Comparison of ENCODE assay signal across 20 cellular contexts in genomic region chr3:50102558-50102957, GRCh38.
"Had no signal": no experiment of that assay in that cellular context is flagged by ENCODE, and none has a peak within 500 bp of the region (broad histone marks: within the 10 kb centered on the region; RNA-seq: fewer than 3 reads in every experiment).

No MANE protein-coding gene starts in this region.

- ATAC-seq: activated CD4-positive, CD25-positive, alpha-beta regulatory T cell treated with anti-CD3 and anti-CD28 coated beads, Interleukin-2, amount 50 U/mL, for 24 hours; activated CD8-positive, alpha-beta memory T cell treated with anti-CD3 and anti-CD28 coated beads, Interleukin-2, amount 10 ng/mL, durations not matched to agents 7 days and 5 days had no signal

- H3K9me3 Mint-ChIP-seq: activated naive CD4-positive, alpha-beta T cell treated with anti-CD3 and anti-CD28 coated beads, Interleukin-2, amount 50 U/mL, for 24 hours; activated T-cell treated with anti-CD3 and anti-CD28 coated beads, Interleukin-2, amount 50 U/mL, for 24 hours; activated T-helper 1 cell treated with anti-CD3 and anti-CD28 coated beads, Interleukin-12 subunit alpha, Interleukin-12 subunit beta, Interleukin-2, Interleukin-4 antibody, amounts not matched to agents 30 ng/mL and 10 ng/mL and 1 ng/mL, durations not matched to agents 14 hours and 24 hours and 36 hours; brain; T-helper 1 cell treated with Interleukin-12 subunit alpha and Interleukin-12 subunit beta and Interleukin-4 antibody, amounts not matched to agents 30 μg/mL and 1 μg/mL, for 36 hours had no signal

- H3K27ac Mint-ChIP-seq: activated T-helper 1 cell treated with anti-CD3 and anti-CD28 coated beads, Interleukin-12 subunit alpha, Interleukin-12 subunit beta, Interleukin-2, Interleukin-4 antibody, amounts not matched to agents 30 ng/mL and 10 ng/mL and 1 ng/mL, durations not matched to agents 14 hours and 24 hours and 36 hours; T-helper 1 cell treated with Interleukin-12 subunit alpha and Interleukin-12 subunit beta and Interleukin-4 antibody, amounts not matched to agents 30 μg/mL and 1 μg/mL, for 36 hours had no signal

- H3K27me3 Mint-ChIP-seq: activated CD8-positive, alpha-beta memory T cell treated with anti-CD3 and anti-CD28 coated beads, Interleukin-2, amount 10 ng/mL, durations not matched to agents 7 days and 5 days; activated naive CD4-positive, alpha-beta T cell treated with anti-CD3 and anti-CD28 coated beads, Interleukin-2, amount 50 U/mL, for 24 hours; activated T-cell treated with anti-CD3 and anti-CD28 coated beads, Interleukin-2, amount 50 U/mL, for 24 hours; brain had no signal

- DNase-seq: activated CD4-positive, alpha-beta T cell treated with anti-CD3 and anti-CD28 coated beads for 48 hours; activated CD4-positive, alpha-beta T cell treated with anti-CD3 and anti-CD28 coated beads, Interleukin-2, amount 50 U/mL, for 48 hours; activated CD8-positive, alpha-beta memory T cell treated with anti-CD3 and anti-CD28 coated beads, Interleukin-2, amount 10 ng/mL, durations not matched to agents 7 days and 5 days; activated effector memory CD4-positive, alpha-beta T cell treated with Interleukin-2 at 50 U/mL for 16 hours; activated naive CD4-positive, alpha-beta T cell; activated T-cell treated with anti-CD3 and anti-CD28 coated beads, Interleukin-2, amount 50 U/mL, for 24 hours; amygdala; Karpas-422; NCI-H1105 treated with DMSO at 0.1 percent for 48 hours; NCI-H1436 treated with DMSO at 0.1 percent for 48 hours; NCI-H187; NCI-H2081; NCI-H446; NCI-H524; SHP77 treated with DMSO at 0.1 percent for 48 hours had no signal

- H3K4me3 Mint-ChIP-seq: activated CD8-positive, alpha-beta memory T cell treated with anti-CD3 and anti-CD28 coated beads, Interleukin-2, amount 10 ng/mL, durations not matched to agents 7 days and 5 days; activated naive CD4-positive, alpha-beta T cell treated with anti-CD3 and anti-CD28 coated beads, Interleukin-2, amount 50 U/mL, for 24 hours; activated T-cell treated with anti-CD3 and anti-CD28 coated beads, Interleukin-2, amount 50 U/mL, for 24 hours; activated T-helper 1 cell treated with anti-CD3 and anti-CD28 coated beads, Interleukin-12 subunit alpha, Interleukin-12 subunit beta, Interleukin-2, Interleukin-4 antibody, amounts not matched to agents 30 ng/mL and 10 ng/mL and 1 ng/mL, durations not matched to agents 14 hours and 24 hours and 36 hours; brain; T-helper 1 cell treated with Interleukin-12 subunit alpha and Interleukin-12 subunit beta and Interleukin-4 antibody, amounts not matched to agents 30 μg/mL and 1 μg/mL, for 36 hours had no signal
